32 cellular contexts compared by ENCODE assay signal in genomic region chr10:49599546-49599945, GRCh38. TPM values are rescaled to one million over a fixed set of nuclear protein-coding genes. Genes with fewer than 3 reads are reported as not detected.
"Had no signal": no experiment of that assay in that cellular context is flagged by ENCODE, and none has a peak within 500 bp of the region (broad histone marks: within the 10 kb centered on the region; RNA-seq: fewer than 3 reads in every experiment).

No MANE protein-coding gene starts in this region.

- H3K36me3 Mint-ChIP-seq: naive thymus-derived CD4-positive, alpha-beta T cell; stimulated activated memory B cell treated with anti-CD40 and anti-IgM and Interleukin-4, amounts not matched to agents 10 μg/mL and 1 μg/mL and 100 μg/mL, for 72 hours had no signal

- FAIRE-seq: astrocyte, islet of Langerhans had no signal

- H3K4me1 Mint-ChIP-seq: activated CD4-positive, alpha-beta T cell treated with anti-CD3 and anti-CD28 coated beads for 36 hours; activated T-helper 17 cell treated with anti-CD3 and anti-CD28 coated beads, Interleukin-2, amount 50 U/mL, for 72 hours; stimulated activated memory B cell treated with anti-CD40 and anti-IgM and Interleukin-4, amounts not matched to agents 10 μg/mL and 1 μg/mL and 100 μg/mL, for 72 hours; stimulated activated naive CD8-positive, alpha-beta T cell treated with anti-CD3 and anti-CD28 coated beads, Interleukin-15, amount 100 ng/mL, for 72 hours had no signal

- H3K9me3 Mint-ChIP-seq: activated T-cell treated with anti-CD3 and anti-CD28 coated beads, Interleukin-2, amount 50 U/mL, for 4 hours; activated T-helper 17 cell treated with anti-CD3 and anti-CD28 coated beads, Interleukin-2, amount 50 U/mL, for 72 hours; dendritic cell treated with granulocyte-macrophage colony-stimulating factor and Interleukin-4, amounts not matched to agents 40 ng/mL and 50 ng/mL, for 4 days; stimulated activated memory B cell treated with anti-CD40 and anti-IgM and Interleukin-4, amounts not matched to agents 10 μg/mL and 1 μg/mL and 100 μg/mL, for 72 hours; stimulated activated naive CD8-positive, alpha-beta T cell treated with anti-CD3 and anti-CD28 coated beads, Interleukin-15, amount 100 ng/mL, for 72 hours had no signal

- ATAC-seq: activated CD4-positive, alpha-beta T cell treated with anti-CD3 and anti-CD28 coated beads for 36 hours; activated T-cell treated with anti-CD3 and anti-CD28 coated beads, Interleukin-2, amount 50 U/mL, for 4 hours; activated T-helper 17 cell treated with anti-CD3 and anti-CD28 coated beads, Interleukin-2, amount 50 U/mL, for 72 hours; heart right ventricle; naive thymus-derived CD4-positive, alpha-beta T cell; stimulated activated memory B cell treated with anti-CD40 and anti-IgM and Interleukin-4, amounts not matched to agents 10 μg/mL and 1 μg/mL and 100 μg/mL, for 72 hours; stimulated activated naive CD8-positive, alpha-beta T cell treated with anti-CD3 and anti-CD28 coated beads, Interleukin-15, amount 100 ng/mL, for 72 hours; upper lobe of right lung had no signal

- H3K27ac Mint-ChIP-seq: activated CD4-positive, alpha-beta T cell treated with anti-CD3 and anti-CD28 coated beads for 36 hours; activated T-helper 17 cell treated with anti-CD3 and anti-CD28 coated beads, Interleukin-2, amount 50 U/mL, for 72 hours; dendritic cell treated with granulocyte-macrophage colony-stimulating factor and Interleukin-4, amounts not matched to agents 40 ng/mL and 50 ng/mL, for 4 days; naive thymus-derived CD4-positive, alpha-beta T cell; stimulated activated memory B cell treated with anti-CD40 and anti-IgM and Interleukin-4, amounts not matched to agents 10 μg/mL and 1 μg/mL and 100 μg/mL, for 72 hours; stimulated activated naive CD8-positive, alpha-beta T cell treated with anti-CD3 and anti-CD28 coated beads, Interleukin-15, amount 100 ng/mL, for 72 hours had no signal

- DNase-seq: activated CD4-positive, alpha-beta T cell treated with anti-CD3 and anti-CD28 coated beads for 36 hours; activated CD4-positive, CD25-positive, alpha-beta regulatory T cell; activated gamma-delta T cell treated with Interleukin-2 at 50 U/mL for 16 hours; activated naive CD4-positive, alpha-beta T cell treated with anti-CD3 and anti-CD28 coated beads, Interleukin-2, amount 50 U/mL, for 16 hours; activated T-cell treated with anti-CD3 and anti-CD28 coated beads, Interleukin-2, amount 50 U/mL, for 4 hours; amniotic stem cell; caudate nucleus; effector CD4-positive, alpha-beta T cell; esophagus squamous epithelium; foreskin melanocyte; heart right ventricle; midbrain; naive thymus-derived CD4-positive, alpha-beta T cell; stimulated activated CD4-positive, alpha-beta T cell treated with anti-CD3 and anti-CD28 coated beads, Interleukin-1b, Interleukin-23, amount 100 ng/mL, for 48 hours; stimulated activated CD4-positive, alpha-beta T cell treated with anti-CD3 and anti-CD28 coated beads, Interleukin-4, amount 100 ng/mL, for 4 hours; stimulated activated CD8-positive, alpha-beta memory T cell treated with anti-CD3 and anti-CD28 coated beads, Interleukin-4, amount 100 ng/mL, for 48 hours; stimulated activated naive CD8-positive, alpha-beta T cell treated with anti-CD3 and anti-CD28 coated beads, Interleukin-15, amount 100 ng/mL, for 72 hours; substantia nigra; T-helper 1 cell; thyroid gland; upper lobe of right lung had no signal

- H3K4me3 Mint-ChIP-seq: activated CD4-positive, alpha-beta T cell treated with anti-CD3 and anti-CD28 coated beads for 36 hours; activated T-cell treated with anti-CD3 and anti-CD28 coated beads, Interleukin-2, amount 50 U/mL, for 4 hours; activated T-helper 17 cell treated with anti-CD3 and anti-CD28 coated beads, Interleukin-2, amount 50 U/mL, for 72 hours; dendritic cell treated with granulocyte-macrophage colony-stimulating factor and Interleukin-4, amounts not matched to agents 40 ng/mL and 50 ng/mL, for 4 days; naive thymus-derived CD4-positive, alpha-beta T cell; stimulated activated memory B cell treated with anti-CD40 and anti-IgM and Interleukin-4, amounts not matched to agents 10 μg/mL and 1 μg/mL and 100 μg/mL, for 72 hours; stimulated activated naive CD8-positive, alpha-beta T cell treated with anti-CD3 and anti-CD28 coated beads, Interleukin-15, amount 100 ng/mL, for 72 hours had no signal

RNA-seq across cellular contexts. Expression of gene SLC18A3, which starts 10.6 kb away (rescaled TPM):
- total RNA-seq: activated CD4-positive, alpha-beta T cell treated with anti-CD3 and anti-CD28 coated beads for 36 hours; activated T-cell treated with anti-CD3 and anti-CD28 coated beads, Interleukin-2, amount 50 U/mL, for 4 hours; activated T-helper 17 cell treated with anti-CD3 and anti-CD28 coated beads, Interleukin-2, amount 50 U/mL, for 72 hours; chondrocyte; esophagus squamous epithelium; glomerular endothelial cell; heart right ventricle; lower leg skin; naive thymus-derived CD4-positive, alpha-beta T cell; pulmonary artery endothelial cell; right atrium auricular region; smooth muscle cell; thyroid gland; upper lobe of right lung had no signal

RNA-seq across cellular contexts. Expression of gene CHAT, which starts 14.3 kb away (rescaled TPM):
- total RNA-seq: activated CD4-positive, alpha-beta T cell treated with anti-CD3 and anti-CD28 coated beads for 36 hours; activated T-cell treated with anti-CD3 and anti-CD28 coated beads, Interleukin-2, amount 50 U/mL, for 4 hours; activated T-helper 17 cell treated with anti-CD3 and anti-CD28 coated beads, Interleukin-2, amount 50 U/mL, for 72 hours; chondrocyte; esophagus squamous epithelium; glomerular endothelial cell; heart right ventricle; lower leg skin; naive thymus-derived CD4-positive, alpha-beta T cell; pulmonary artery endothelial cell; right atrium auricular region; smooth muscle cell; thyroid gland; upper lobe of right lung had no signal
